In the genomic region with DNA sequence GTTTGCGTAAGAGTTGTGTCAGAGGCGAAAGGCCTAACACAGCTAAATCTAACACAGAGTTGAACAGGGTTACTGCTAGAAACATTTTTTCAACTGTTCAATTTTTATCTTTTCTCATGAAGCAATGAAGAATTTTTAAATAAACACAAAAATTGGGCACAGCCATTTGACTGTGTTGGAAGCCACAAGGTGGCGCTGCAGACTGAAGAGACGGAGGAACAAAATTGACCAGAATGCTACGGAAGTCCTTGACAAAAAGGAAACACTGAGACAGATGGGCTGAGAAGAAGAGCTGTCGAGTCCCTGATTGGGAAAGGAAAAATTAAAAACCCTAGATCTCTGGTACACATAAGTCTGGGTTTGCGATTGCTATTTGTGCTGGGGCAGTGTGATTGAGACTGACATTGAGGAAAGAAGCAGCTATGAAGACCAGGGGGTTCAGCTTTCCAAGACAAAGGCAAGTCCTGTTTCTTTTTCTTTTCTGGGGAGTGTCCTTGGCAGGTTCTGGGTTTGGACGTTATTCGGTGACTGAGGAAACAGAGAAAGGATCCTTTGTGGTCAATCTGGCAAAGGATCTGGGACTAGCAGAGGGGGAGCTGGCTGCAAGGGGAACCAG, we compare ENCODE assay signal across 8 cellular contexts. TPM values are rescaled to one million over a fixed set of nuclear protein-coding genes. Genes with fewer than 3 reads are reported as not detected.
DNase-seq lines count a peak whose midpoint lies in the region; ATAC-seq and TF ChIP-seq lines count a peak whose summit lies in the region.

A gene (plus strand): TSS at position 265 of the 616 bp plus-strand sequence. CDS start 158 bp downstream, at position 423.

- peak; percentile 5 for DNase-seq in Caki2 (ENCODE audit: low read depth)
- DNase-seq in SK-N-MC (ENCODE audit: low read depth, low spot score) = no peak
- DNase-seq in fibroblast of lung (ENCODE audit: low read depth in 2 of 2) = peak; percentile 3 to 6
- DNase-seq in stimulated activated CD8-positive, alpha-beta memory T cell treated with anti-CD3 and anti-CD28 coated beads, Interleukin-4, amount 100 ng/mL, for 48 hours = peak; percentile 53

- no peaks in the 10 kb centered on the region for H3K36me3 ChIP-seq in HUES48 (ENCODE audit: control insufficient read depth, insufficient read depth, low read length)
- H3K36me3 ChIP-seq in SK-N-MC (ENCODE audit: insufficient read depth, low read length) = no peaks in the 10 kb centered on the region
- H3K36me3 ChIP-seq in fibroblast of lung (ENCODE audit: control insufficient read depth, insufficient read depth, low read length) = no peaks in the 10 kb centered on the region

- TF ChIP-seq POLR2A in GM18505 (IDR thresholded peaks at IDR 0.05; ENCODE audit: borderline replicate concordance, extremely low read depth, insufficient read depth, insufficient read length) = no peak

- in situ Hi-C loops in Caki2 (cut with HindIII; ENCODE audit: low pct_unique_long_range_greater_than_20kb, low sequenced_read_pairs) = no loop called here

- no peaks in the 10 kb centered on the region for H4K20me1 ChIP-seq in fibroblast of lung (ENCODE audit: control insufficient read depth, extremely low read depth, insufficient read depth, low read length)

- H3K27ac ChIP-seq in HUES48 (ENCODE audit: low read depth, low read length) = no peak within 1 kb of the TSS
- no peak within 1 kb of the TSS for H3K27ac ChIP-seq in SK-N-MC
- no peak within 1 kb of the TSS for H3K27ac ChIP-seq in fibroblast of lung (ENCODE audit: insufficient read depth, low read length)

- H3K4me1 ChIP-seq in HUES48 (ENCODE audit: control insufficient read depth, insufficient read depth, low read length) = 0 out of 2 replicates have a peak, but pooled peaks cover 2% of the 10 kb centered on the region
- H3K4me1 ChIP-seq in fibroblast of lung (ENCODE audit: control insufficient read depth, extremely low read depth, insufficient read depth, low read length) = no peaks in the 10 kb centered on the region

- H3K9ac ChIP-seq in HUES48 (ENCODE audit: low read depth, low read length) (no peak within 1 kb of the TSS), SK-N-MC (ENCODE audit: insufficient read length) (peak within 1 kb of the TSS; percentile 66), fibroblast of lung (ENCODE audit: insufficient read depth, low read length) (no peak within 1 kb of the TSS)

- no peaks in the 10 kb centered on the region for H3K79me2 ChIP-seq in fibroblast of lung (ENCODE audit: control insufficient read depth, insufficient read depth, low read length)

- H3K27me3 ChIP-seq in HUES48 (ENCODE audit: control insufficient read depth, insufficient read depth, low read length) (no peaks in the 10 kb centered on the region), fibroblast of lung (ENCODE audit: control insufficient read depth, insufficient read depth, low read length) (no peaks in the 10 kb centered on the region)

- H3K9me3 ChIP-seq in HUES48 (ENCODE audit: control insufficient read depth, insufficient read depth, low read length) (peaks cover 3% of the 10 kb centered on the region; the same call in 1 of the 2 replicates), SK-N-MC (ENCODE audit: low read depth, low read length) (no peaks in the 10 kb centered on the region), fibroblast of lung (ENCODE audit: control insufficient read depth, insufficient read depth, low read depth, low read length) (no peaks in the 10 kb centered on the region)

- ATAC-seq in HG03439 (IDR thresholded peaks at IDR 0.05; ENCODE audit: unreplicated experiment) = no peak
- ATAC-seq in GM18505 (IDR thresholded peaks at IDR 0.05; ENCODE audit: unreplicated experiment) = no peak
- no peak for ATAC-seq in HG02970 (IDR thresholded peaks at IDR 0.05; ENCODE audit: low FRiP score, unreplicated experiment)

- H2AFZ ChIP-seq in fibroblast of lung (ENCODE audit: low read length) = no peak within 1 kb of the TSS

- H3K4me3 ChIP-seq in HUES48 (ENCODE audit: low read depth, low read length) (peak within 1 kb of the TSS; percentile 41), SK-N-MC (peak within 1 kb of the TSS; percentile 66), fibroblast of lung (replicated peaks in 1 of 4; ENCODE audit: control extremely low read depth in 1 of 4, insufficient read depth in 1 of 4, low read depth in 3 of 4, low read length in 4 of 4) (peak within 1 kb of the TSS in 2 of 4 experiments; percentile 14 to 24)

- TF ChIP-seq CTCF in fibroblast of lung (conservative IDR thresholded peaks at IDR 0.05 in 1 of 2, IDR thresholded peaks at IDR 0.05 in 1 of 2; ENCODE audit: low read depth in 1 of 2, low read length in 2 of 2) = peak; percentile 17 to 19

- no peak within 1 kb of the TSS for H3K4me2 ChIP-seq in fibroblast of lung (ENCODE audit: extremely low read depth, insufficient read depth, low read length)

RNA-seq across cellular contexts. Expression of the gene that starts here (rescaled TPM):
- total RNA-seq in Caki2 (2014; rRNA removed; shearing (Covaris generic); ENCODE audit: low replicate concordance) = 1.1 and 1.6 TPM in 2 replicates
- total RNA-seq in fibroblast of lung = 0.26 and 0.99 TPM in 2 replicates
- 0.27 and 0.82 TPM in 2 replicates for polyA plus RNA-seq in fibroblast of lung
- polyA plus RNA-seq in fibroblast of lung (2012) = 0.07 and 0.30 TPM in 2 replicates
- polyA minus RNA-seq in fibroblast of lung (ENCODE audit: low replicate concordance) = 0.12 TPM in 1 of 2 replicates, not detected in the other

Comparison
In these comparisons a context has a peak if more than half of its experiments do, and no peak if none do; other contexts are left out.
1. Peak in DNase-seq in fibroblast of lung; RNA of the gene not detected or under 1 TPM.